ENCODE assay signal across 22 cellular contexts in the genomic region with DNA sequence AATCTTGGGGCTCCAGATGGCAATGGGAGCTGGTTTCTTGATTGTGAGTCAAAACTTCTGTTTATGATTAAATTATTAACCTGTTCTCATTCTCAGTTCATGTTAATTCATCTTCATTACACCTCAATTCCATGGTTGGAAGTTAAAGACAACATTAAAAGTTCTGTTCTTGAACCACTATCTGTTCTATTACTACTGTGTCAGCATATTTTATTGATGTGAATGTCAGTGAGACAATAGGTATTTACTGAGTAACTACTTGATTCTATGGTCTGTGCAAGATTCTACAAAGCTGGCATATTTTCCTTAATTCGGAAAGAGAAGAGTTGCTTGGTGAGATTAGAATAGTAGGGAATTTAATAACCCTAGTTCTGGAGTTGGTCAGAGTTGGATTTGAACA.
DNase-seq lines count a peak whose midpoint lies in the region; ATAC-seq, FAIRE-seq and TF ChIP-seq lines count a peak whose summit lies in the region.
"Had no signal": no experiment of that assay in that cellular context is flagged by ENCODE, and none has a peak within 500 bp of the region (broad histone marks: within the 10 kb centered on the region; RNA-seq: fewer than 3 reads in every experiment).

No MANE protein-coding gene starts in this region.

- no peak overlapping the region for H4K91ac ChIP-seq in H1 (replicated peaks; ENCODE audit: insufficient read length, low read length)

- H3K27ac Mint-ChIP-seq in activated CD8-positive, alpha-beta T cell treated with anti-CD3 and anti-CD28 coated beads, Interleukin-2, amount 10 ng/mL, durations not matched to agents 7 days and 5 days, result no peak overlapping the region
- H3K27ac Mint-ChIP-seq: B cell; CD4-positive, alpha-beta T cell; CD8-positive, alpha-beta T cell had no signal

- no peak overlapping the region for H3K4me3 Mint-ChIP-seq in activated CD8-positive, alpha-beta T cell treated with anti-CD3 and anti-CD28 coated beads, Interleukin-2, amount 10 ng/mL, durations not matched to agents 7 days and 5 days
- H3K4me3 Mint-ChIP-seq: B cell; CD4-positive, alpha-beta T cell; CD8-positive, alpha-beta T cell had no signal

- no peaks in the 10 kb centered on the region for H3K4me1 ChIP-seq in HepG2 (ENCODE audit: insufficient read depth, low read length)
- H3K4me1 ChIP-seq in right lobe of liver, result no peaks in the 10 kb centered on the region
- no peaks in the 10 kb centered on the region; the same call in 1 of the 2 replicates for H3K4me1 ChIP-seq in Karpas-422 (ENCODE audit: low read length)
- H3K4me1 ChIP-seq in H1 (replicated peaks in 1 of 4; ENCODE audit: control insufficient read depth in 3 of 4, insufficient read depth in 4 of 4, low read length in 3 of 4), result no peaks in the 10 kb centered on the region
- H3K4me1 ChIP-seq in A673 (ENCODE audit: insufficient read depth, low read length, poor library complexity, severe bottlenecking), result no peaks in the 10 kb centered on the region
- H3K4me1 ChIP-seq: Caco-2 had no signal

- H2BK12ac ChIP-seq in H1 (ENCODE audit: low read depth, low read length), result no peak overlapping the region

- no peaks in the 10 kb centered on the region for H3K79me1 ChIP-seq in H1 (ENCODE audit: low read depth, low read length)

- peaks cover 9% of the 10 kb centered on the region for H3K9me3 Mint-ChIP-seq in activated CD8-positive, alpha-beta T cell treated with anti-CD3 and anti-CD28 coated beads, Interleukin-2, amount 10 ng/mL, durations not matched to agents 7 days and 5 days (ENCODE audit: insufficient read depth)

- H3K36me3 ChIP-seq in HepG2 (replicated peaks in 1 of 2; ENCODE audit: control insufficient read depth in 1 of 2, insufficient read depth in 2 of 2, low read length in 2 of 2) (no peaks in the 10 kb centered on the region), right lobe of liver (no peaks in the 10 kb centered on the region), Karpas-422 (ENCODE audit: insufficient read depth, low read length) (0 out of 2 replicates have a peak, but pooled peaks cover 3% of the 10 kb centered on the region), H1 (ENCODE audit: control insufficient read depth in 2 of 4, insufficient read depth in 4 of 4, low read length in 3 of 4) (no peaks in the 10 kb centered on the region), A673 (ENCODE audit: insufficient read depth, low read length, poor library complexity, severe bottlenecking) (no peaks in the 10 kb centered on the region)
- H3K36me3 ChIP-seq: BLaER1 treated with 17β-estradiol and CSF1 and Interleukin-3, amounts not matched to agents 10 nM and 100 nM had no signal

- ATAC-seq in HepG2 (no peak), right lobe of liver (no peak)
- no peak for ATAC-seq in activated CD8-positive, alpha-beta T cell treated with anti-CD3 and anti-CD28 coated beads, Interleukin-2, amount 10 ng/mL, durations not matched to agents 7 days and 5 days
- ATAC-seq: CD8-positive, alpha-beta T cell had no signal

- H3K9ac ChIP-seq in HepG2 (ENCODE audit: insufficient read depth, low read depth, low read length) (no peak overlapping the region), Karpas-422 (ENCODE audit: low read length) (no peak overlapping the region), H1 (replicated peaks in 1 of 4; ENCODE audit: extremely low read depth in 1 of 4, low read depth in 3 of 4, low read length in 3 of 4) (no peak overlapping the region)
- H3K9ac ChIP-seq: BLaER1 treated with 17β-estradiol and CSF1 and Interleukin-3, amounts not matched to agents 10 nM and 100 nM had no signal

- H2BK5ac ChIP-seq in H1 (ENCODE audit: low read depth, low read length), result no peak overlapping the region

- no peaks in the 10 kb centered on the region for H3K27me3 ChIP-seq in HepG2 (ENCODE audit: control insufficient read depth in 1 of 2, insufficient read depth in 2 of 2, low read length in 2 of 2)
- no peaks in the 10 kb centered on the region for H3K27me3 ChIP-seq in right lobe of liver
- no peaks in the 10 kb centered on the region for H3K27me3 ChIP-seq in Karpas-422 (ENCODE audit: low read length)
- H3K27me3 ChIP-seq in H1 (replicated peaks in 1 of 4; ENCODE audit: control insufficient read depth in 3 of 4, extremely low read depth in 1 of 4, insufficient read depth in 3 of 4, low read length in 3 of 4), result no peaks in the 10 kb centered on the region
- no peaks in the 10 kb centered on the region for H3K27me3 ChIP-seq in A673 (replicated peaks; ENCODE audit: insufficient read depth, low read depth, low read length, poor library complexity)
- H3K27me3 ChIP-seq: BLaER1 treated with 17β-estradiol and CSF1 and Interleukin-3, amounts not matched to agents 10 nM and 100 nM had no signal

- DNase-seq in HepG2 (ENCODE audit: low spot score), result no peak
- no peak for DNase-seq in right lobe of liver
- DNase-seq in Karpas-422, result no peak
- no peak for DNase-seq in H1 (ENCODE audit: low read depth in 1 of 2, low spot score in 2 of 2)
- DNase-seq in activated CD8-positive, alpha-beta T cell treated with anti-CD3 and anti-CD28 coated beads, Interleukin-2, amount 10 ng/mL, durations not matched to agents 7 days and 5 days, result no peak
- DNase-seq in NCI-H510A treated with DMSO at 0.1 percent for 48 hours (lab: John Stamatoyannopoulos, UW), result no peak
- no peak for DNase-seq in A673 (ENCODE audit: low spot score)
- DNase-seq: AML-193; Caco-2; Calu3; CD4-positive, alpha-beta T cell; CD8-positive, alpha-beta T cell; DMS79 treated with DMSO at 0.1 percent for 48 hours; GF-D8 had no signal

- TF ChIP-seq EP300 in HepG2 (IDR thresholded peaks at IDR 0.05; ENCODE audit: low read depth in 2 of 2, low read length in 2 of 2), result no peak
- TF ChIP-seq EP300 in HepG2 (CRISPR knock-in tag; IDR thresholded peaks at IDR 0.05; ENCODE audit: borderline replicate concordance), result no peak
- TF ChIP-seq EP300 in H1 (IDR thresholded peaks at IDR 0.05; ENCODE audit: borderline replicate concordance in 1 of 2, low read depth in 2 of 2, low read length in 2 of 2), result no peak

- H3K4ac ChIP-seq in H1 (replicated peaks; ENCODE audit: insufficient read length, low read depth, low read length), result no peak overlapping the region

- no peak overlapping the region for H3K14ac ChIP-seq in H1 (ENCODE audit: insufficient read length)

- no peak overlapping the region for H2BK120ac ChIP-seq in H1 (replicated peaks; ENCODE audit: low read depth, low read length)

- H4K20me1 ChIP-seq in HepG2 (ENCODE audit: insufficient read depth, low read length), result no peaks in the 10 kb centered on the region
- H4K20me1 ChIP-seq in Karpas-422 (ENCODE audit: insufficient read depth, low read depth, low read length), result no peaks in the 10 kb centered on the region
- H4K20me1 ChIP-seq in H1 (replicated peaks in 1 of 2; ENCODE audit: control insufficient read depth in 1 of 2, insufficient read depth in 2 of 2, low read length in 2 of 2), result no peaks in the 10 kb centered on the region
- H4K20me1 ChIP-seq: BLaER1 treated with 17β-estradiol and CSF1 and Interleukin-3, amounts not matched to agents 10 nM and 100 nM had no signal

- BruUV-seq in HepG2 (replicated peaks; lab: Mats Ljungman, UMichigan) (no TSS peak), A673 (replicated peaks; lab: Mats Ljungman, UMichigan) (no TSS peak)

- intact Hi-C loops in HepG2 (cut with micrococcal nuclease; ENCODE audit: unreplicated experiment) (no loop called here), right lobe of liver (cut with DNase I) (no loop called here), A673 (cut with micrococcal nuclease; ENCODE audit: unreplicated experiment) (no loop called here)

- H3K27me3 Mint-ChIP-seq in activated CD8-positive, alpha-beta T cell treated with anti-CD3 and anti-CD28 coated beads, Interleukin-2, amount 10 ng/mL, durations not matched to agents 7 days and 5 days (ENCODE audit: low read depth), result no peaks in the 10 kb centered on the region
- H3K27me3 Mint-ChIP-seq: CD4-positive, alpha-beta T cell had no signal

- 0% methylated on average over 1 of the region's 1 CpG for WGBS in HepG2 (ENCODE audit: low lambda C conversion rate)
- WGBS in right lobe of liver (ENCODE audit: insufficient coverage, low coverage, low lambda C conversion rate, missing lambda C conversion rate), result 67% methylated on average over 1 of the region's 1 CpG
- WGBS in H1 (ENCODE audit: extremely low coverage in 1 of 2, insufficient coverage in 1 of 2, insufficient read length in 1 of 2, insufficient replicate concordance in 2 of 2, low coverage in 1 of 2, low lambda C conversion rate in 2 of 2, missing lambda C conversion rate in 1 of 2), 2 experiments, result 93% methylated on average over 1 of the region's 1 CpG; no CpG with 5 or more reads in 1 of the 2 experiments

- no peak overlapping the region for H2AK5ac ChIP-seq in H1 (ENCODE audit: low read depth, low read length)

- H2AFZ ChIP-seq in HepG2 (ENCODE audit: low read length) (no peak overlapping the region), Karpas-422 (ENCODE audit: low read length) (peak overlapping the region; percentile 32; the same call in 1 of the 2 replicates), H1 (ENCODE audit: low read length) (no peak overlapping the region)

- in situ Hi-C loops in HepG2 (cut with HindIII; ENCODE audit: extremely low pct_ligation_motif_present, low pct_unique_long_range_greater_than_20kb), result no loop called here

- no peak overlapping the region for H3K4me2 ChIP-seq in HepG2 (ENCODE audit: low read depth, low read length)
- no peak overlapping the region for H3K4me2 ChIP-seq in Karpas-422 (ENCODE audit: low read depth, low read length, poor library complexity, severe bottlenecking)
- no peak overlapping the region for H3K4me2 ChIP-seq in H1 (ENCODE audit: insufficient read depth in 1 of 2, low read depth in 2 of 2, low read length in 2 of 2)
- H3K4me2 ChIP-seq: BLaER1 treated with 17β-estradiol and CSF1 and Interleukin-3, amounts not matched to agents 10 nM and 100 nM had no signal

- H3K23me2 ChIP-seq in H1 (ENCODE audit: low read depth, low read length), result no peaks in the 10 kb centered on the region; the same call in 1 of the 2 replicates

- H3K9me2 ChIP-seq in Karpas-422 (replicated peaks; ENCODE audit: insufficient read depth, low read length), result no peaks in the 10 kb centered on the region

- H3K56ac ChIP-seq in H1 (replicated peaks; ENCODE audit: insufficient read length, low read depth, low read length), result no peak overlapping the region

- no peak overlapping the region for H4K8ac ChIP-seq in H1 (ENCODE audit: extremely low read depth, insufficient read depth, low read length)

- H2BK20ac ChIP-seq in H1 (ENCODE audit: low read length), result no peak overlapping the region

- H3K4me3 ChIP-seq in HepG2 (replicated peaks in 1 of 3; ENCODE audit: insufficient read depth in 1 of 3, low read depth in 2 of 3, low read length in 3 of 3) (no peak overlapping the region), right lobe of liver (no peak overlapping the region), Karpas-422 (ENCODE audit: low read length) (no peak overlapping the region), H1 (ENCODE audit: extremely low read depth in 1 of 4, insufficient read depth in 2 of 4, low read depth in 3 of 4, low read length in 4 of 4) (no peak overlapping the region), A673 (ENCODE audit: low read depth, low read length, poor library complexity, severe bottlenecking) (no peak overlapping the region)
- H3K4me3 ChIP-seq: BLaER1 treated with 17β-estradiol and CSF1 and Interleukin-3, amounts not matched to agents 10 nM and 100 nM had no signal

- H3K18ac ChIP-seq in H1 (ENCODE audit: extremely low read depth, low read length), result no peak overlapping the region

- CTCF ChIA-PET in HepG2 (lab: Yijun Ruan, JAX; ENCODE audit: low intra/inter-chr PET ratio, low total read pairs), result no interaction called here
- CTCF ChIA-PET in H1 (lab: Charles Lee; ENCODE audit: partially characterized antibody), result interaction anchor here (1.7 kb wide), 1 partner anchor 102 kb away, joined by 5 read pairs; no protein-coding TSS in a partner anchor
- CTCF ChIA-PET in activated CD8-positive, alpha-beta T cell treated with anti-CD3 and anti-CD28 coated beads, Interleukin-2, amount 10 ng/mL, durations not matched to agents 7 days and 5 days (lab: Charles Lee), result no interaction called here
- CTCF ChIA-PET in A673 (lab: Charles Lee), result no interaction called here

- no peaks in the 10 kb centered on the region for H3K4me1 Mint-ChIP-seq in activated CD8-positive, alpha-beta T cell treated with anti-CD3 and anti-CD28 coated beads, Interleukin-2, amount 10 ng/mL, durations not matched to agents 7 days and 5 days (ENCODE audit: low read depth)
- H3K4me1 Mint-ChIP-seq: B cell had no signal

- no peak overlapping the region for H3K23ac ChIP-seq in H1 (ENCODE audit: insufficient read length)

- no peak for TF ChIP-seq RAD21 in HepG2 (CRISPR knock-in tag; IDR thresholded peaks at IDR 0.05)
- no peak for TF ChIP-seq RAD21 in H1 (IDR thresholded peaks at IDR 0.05 in 1 of 2, conservative IDR thresholded peaks at IDR 0.05 in 1 of 2; ENCODE audit: low read depth in 2 of 2, low read length in 2 of 2)

- TF ChIP-seq CTCF in HepG2 (CRISPR knock-in tag; IDR thresholded peaks at IDR 0.05) (no peak), right lobe of liver (IDR thresholded peaks at IDR 0.05) (no peak), H1 (IDR thresholded peaks at IDR 0.05; ENCODE audit: control extremely low read depth in 1 of 3, insufficient read depth in 1 of 3, low read depth in 1 of 3, low read length in 3 of 3) (no peak), A673 (conservative IDR thresholded peaks at IDR 0.05; ENCODE audit: low read depth, low read length) (no peak)

- TF ChIP-seq POLR2A in HepG2 (IDR thresholded peaks at IDR 0.05; ENCODE audit: insufficient read depth in 1 of 2, low read depth in 2 of 2, low read length in 2 of 2) (no peak), right lobe of liver (IDR thresholded peaks at IDR 0.05) (no peak), H1 (IDR thresholded peaks at IDR 0.05; ENCODE audit: control extremely low read depth in 1 of 2, low read depth in 2 of 2, low read length in 2 of 2) (no peak)

- no peaks in the 10 kb centered on the region; the same call in 1 of the 2 replicates for H3K9me3 ChIP-seq in HepG2 (ENCODE audit: low read length)
- no peaks in the 10 kb centered on the region for H3K9me3 ChIP-seq in right lobe of liver
- H3K9me3 ChIP-seq in Karpas-422 (ENCODE audit: low read length), result peaks cover 20% of the 10 kb centered on the region
- H3K9me3 ChIP-seq in H1 (ENCODE audit: insufficient read depth in 2 of 2, low read depth in 1 of 2, low read length in 1 of 2), result no peaks in the 10 kb centered on the region; a peak in 1 of 4 replicates
- H3K9me3 ChIP-seq in A673 (ENCODE audit: low read depth, low read length, poor library complexity, severe bottlenecking), result peaks cover 3% of the 10 kb centered on the region

- POLR2A ChIA-PET in HepG2 (lab: Yijun Ruan, JAX) (no interaction called here), H1 (lab: Charles Lee; ENCODE audit: partially characterized antibody) (no interaction called here), A673 (lab: Charles Lee; ENCODE audit: low non-redundant PET) (no interaction called here)
- POLR2A ChIA-PET in activated CD8-positive, alpha-beta T cell treated with anti-CD3 and anti-CD28 coated beads, Interleukin-2, amount 10 ng/mL, durations not matched to agents 7 days and 5 days (lab: Charles Lee), result no interaction called here

- no peak overlapping the region for H4K5ac ChIP-seq in H1 (ENCODE audit: insufficient read length, low read depth, low read length)

- H3K36me3 Mint-ChIP-seq in activated CD8-positive, alpha-beta T cell treated with anti-CD3 and anti-CD28 coated beads, Interleukin-2, amount 10 ng/mL, durations not matched to agents 7 days and 5 days (ENCODE audit: low read depth), result no peaks in the 10 kb centered on the region
- H3K36me3 Mint-ChIP-seq: CD8-positive, alpha-beta T cell had no signal

- H3K79me2 ChIP-seq in HepG2 (ENCODE audit: insufficient read depth, low read length) (no peaks in the 10 kb centered on the region), Karpas-422 (ENCODE audit: low read length) (no peaks in the 10 kb centered on the region), H1 (ENCODE audit: control insufficient read depth in 1 of 2, insufficient read depth in 2 of 2, low read length in 2 of 2) (no peaks in the 10 kb centered on the region)

- FAIRE-seq in HepG2 (lab: Jason Lieb, UNC) (no peak), H1 (lab: Jason Lieb, UNC) (no peak)
- FAIRE-seq: D721Med, G401.6, GM12891, GM19239 had no signal

- no peak overlapping the region for H2BK15ac ChIP-seq in H1 (ENCODE audit: low read length)

- H3K27ac ChIP-seq in HepG2 (ENCODE audit: extremely low read length, insufficient read depth, low read length), result no peak overlapping the region
- H3K27ac ChIP-seq in right lobe of liver, result no peak overlapping the region
- H3K27ac ChIP-seq in Karpas-422 (ENCODE audit: low read length), result no peak overlapping the region
- no peak overlapping the region for H3K27ac ChIP-seq in H1 (ENCODE audit: low read depth, low read length)
- no peak overlapping the region for H3K27ac ChIP-seq in A673 (ENCODE audit: low read depth, low read length, poor library complexity, severe bottlenecking)
- H3K27ac ChIP-seq: 22Rv1; BLaER1 treated with 17β-estradiol and CSF1 and Interleukin-3, amounts not matched to agents 10 nM and 100 nM; C4-2B had no signal
